18 cellular contexts compared by ENCODE assay signal in genomic region chr3:124333931-124334640, GRCh38.
"Had no signal": no experiment of that assay in that cellular context is flagged by ENCODE, and none has a peak within 500 bp of the region (broad histone marks: within the 10 kb centered on the region; RNA-seq: fewer than 3 reads in every experiment).

No MANE protein-coding gene starts in this region.

- DNase-seq: activated CD4-positive, alpha-beta memory T cell treated with anti-CD3 and anti-CD28 coated beads for 36 hours; activated CD4-positive, alpha-beta T cell treated with anti-CD3 and anti-CD28 coated beads for 48 hours; activated naive CD4-positive, alpha-beta T cell treated with Interleukin-2 at 50 U/mL for 16 hours; activated naive CD8-positive, alpha-beta T cell treated with anti-CD3 and anti-CD28 coated beads for 36 hours; activated T-cell treated with anti-CD3 and anti-CD28 coated beads, Interleukin-2, amount 50 U/mL, for 48 hours; colonic mucosa; heart right ventricle; left lung; natural killer cell; right lobe of liver; small intestine; stimulated activated CD4-positive, alpha-beta T cell treated with anti-CD3 and anti-CD28 coated beads, Interleukin-15, amount 100 ng/mL, for 24 hours; stimulated activated CD8-positive, alpha-beta memory T cell treated with anti-CD3 and anti-CD28 coated beads, Interleukin-4, amount 100 ng/mL, for 48 hours; stimulated activated naive CD8-positive, alpha-beta T cell treated with anti-CD3 and anti-CD28 coated beads, Interleukin-15, Interleukin-2, amounts not matched to agents 100 U/mL and 50 U/mL, for 24 hours; T1000 had no signal

- ATAC-seq: heart right ventricle; left lung; natural killer cell; right lobe of liver; stimulated activated naive CD8-positive, alpha-beta T cell treated with anti-CD3 and anti-CD28 coated beads, Interleukin-15, Interleukin-2, amounts not matched to agents 100 U/mL and 50 U/mL, for 24 hours had no signal

- H3K9me3 ChIP-seq: colonic mucosa, heart right ventricle, left lung, right lobe of liver had no signal

- H2AFZ ChIP-seq: parathyroid adenoma had no signal

- H3K4me1 ChIP-seq: colonic mucosa, heart right ventricle, left lung, parathyroid adenoma, right lobe of liver had no signal

- H3K9ac ChIP-seq: parathyroid adenoma had no signal

- H3K27me3 ChIP-seq: colonic mucosa, heart right ventricle, left lung, right lobe of liver had no signal

- H3K36me3 ChIP-seq: colonic mucosa, left lung, right lobe of liver had no signal

- H3K4me3 ChIP-seq: colonic mucosa, heart right ventricle, left lung, lung, right lobe of liver had no signal

- H3K27ac ChIP-seq: colonic mucosa, epithelial cell of prostate, heart right ventricle, left lung, parathyroid adenoma, right lobe of liver had no signal
